11 cellular contexts compared by ENCODE assay signal in genomic region chr5:16461026-16461425, GRCh38. TPM values are rescaled to one million over a fixed set of nuclear protein-coding genes. Genes with fewer than 3 reads are reported as not detected.
DNase-seq lines count a peak whose midpoint lies in the region; ATAC-seq and TF ChIP-seq lines count a peak whose summit lies in the region.
"Had no signal": no experiment of that assay in that cellular context is flagged by ENCODE, and none has a peak within 500 bp of the region (broad histone marks: within the 10 kb centered on the region; RNA-seq: fewer than 3 reads in every experiment).

No MANE protein-coding gene starts in this region.

- H3K4me1 ChIP-seq in BLaER1 treated with 17β-estradiol and CSF1 and Interleukin-3, amounts not matched to agents 10 nM and 100 nM, result peaks cover 38 to 86% (median 47%) of the 10 kb centered on the region in 10 experiments
- peaks cover 42 to 45% of the 10 kb centered on the region in 2 donors for H3K4me1 ChIP-seq in naive thymus-derived CD4-positive, alpha-beta T cell (ENCODE audit: control insufficient read depth in 2 of 2, insufficient read depth in 2 of 2, low read length in 2 of 2)
- peaks cover 6 to 8% of the 10 kb centered on the region in 2 donors for H3K4me1 ChIP-seq in uterus

- peaks cover 70 to 83% (median 78%) of the 10 kb centered on the region in 11 experiments for H3K36me3 ChIP-seq in BLaER1 treated with 17β-estradiol and CSF1 and Interleukin-3, amounts not matched to agents 10 nM and 100 nM
- peaks cover 30 to 80% (median 33%) of the 10 kb centered on the region in 3 experiments for H3K36me3 ChIP-seq in naive thymus-derived CD4-positive, alpha-beta T cell (ENCODE audit: control insufficient read depth in 2 of 3, insufficient read depth in 3 of 3, low read length in 3 of 3)
- no peaks in the 10 kb centered on the region for H3K36me3 ChIP-seq in uterus

- H3K27ac ChIP-seq in BLaER1 treated with 17β-estradiol and CSF1 and Interleukin-3, amounts not matched to agents 10 nM and 100 nM, result no peak overlapping the region
- H3K27ac ChIP-seq in naive thymus-derived CD4-positive, alpha-beta T cell (ENCODE audit: low read depth, low read length), result no peak overlapping the region
- H3K27ac ChIP-seq in uterus, result no peak overlapping the region
- H3K27ac ChIP-seq: ascending aorta had no signal

- no peaks in the 10 kb centered on the region for H3K9me3 ChIP-seq in BLaER1 treated with 17β-estradiol and CSF1 and Interleukin-3, amounts not matched to agents 10 nM and 100 nM (replicated peaks in 1 of 11)
- no peaks in the 10 kb centered on the region for H3K9me3 ChIP-seq in naive thymus-derived CD4-positive, alpha-beta T cell (ENCODE audit: control insufficient read depth in 2 of 3, low read length in 3 of 3)
- no peaks in the 10 kb centered on the region for H3K9me3 ChIP-seq in uterus
- H3K9me3 ChIP-seq: ascending aorta had no signal

- POLR2A ChIA-PET in naive thymus-derived CD4-positive, alpha-beta T cell (lab: Charles Lee), result interaction anchor here (1.3 kb wide), 1 partner anchor 210 kb away, joined by 4 read pairs; no protein-coding TSS in a partner anchor

- TF ChIP-seq CTCF in uterus (IDR thresholded peaks at IDR 0.05) (no peak), GM20000 (IDR thresholded peaks at IDR 0.05; ENCODE audit: extremely low read depth, missing control alignments) (no peak)

- H3K4me2 ChIP-seq in BLaER1 treated with 17β-estradiol and CSF1 and Interleukin-3, amounts not matched to agents 10 nM and 100 nM, result peak overlapping the region in 9 of 11 experiments; percentile 88 to 98 (median 96); a peak in 14 of 22 replicates

- no peak for TF ChIP-seq POLR2A in uterus (IDR thresholded peaks at IDR 0.05)

- no peaks in the 10 kb centered on the region for H3K27me3 ChIP-seq in BLaER1 treated with 17β-estradiol and CSF1 and Interleukin-3, amounts not matched to agents 10 nM and 100 nM
- no peaks in the 10 kb centered on the region for H3K27me3 ChIP-seq in naive thymus-derived CD4-positive, alpha-beta T cell (ENCODE audit: control insufficient read depth in 2 of 2, insufficient read depth in 2 of 2, low read length in 2 of 2)
- no peaks in the 10 kb centered on the region for H3K27me3 ChIP-seq in uterus
- H3K27me3 ChIP-seq: ascending aorta had no signal

- no peaks in the 10 kb centered on the region for H3K27me3 Mint-ChIP-seq in activated naive CD8-positive, alpha-beta T cell treated with anti-CD3 and anti-CD28 coated beads, Interleukin-2, amount 50 U/mL, for 24 hours
- H3K27me3 Mint-ChIP-seq in naive thymus-derived CD4-positive, alpha-beta T cell, result no peaks in the 10 kb centered on the region

- no peak overlapping the region; a peak in 1 of 20 replicates for H3K4me3 ChIP-seq in BLaER1 treated with 17β-estradiol and CSF1 and Interleukin-3, amounts not matched to agents 10 nM and 100 nM
- H3K4me3 ChIP-seq in naive thymus-derived CD4-positive, alpha-beta T cell (ENCODE audit: low read length), result no peak overlapping the region
- H3K4me3 ChIP-seq in uterus, result no peak overlapping the region
- H3K4me3 ChIP-seq: ascending aorta had no signal

- peaks cover 93% of the 10 kb centered on the region for H3K4me1 Mint-ChIP-seq in activated naive CD8-positive, alpha-beta T cell treated with anti-CD3 and anti-CD28 coated beads, Interleukin-2, amount 50 U/mL, for 24 hours
- peaks cover 63 to 100% (median 89%) of the 10 kb centered on the region in 7 donors for H3K4me1 Mint-ChIP-seq in naive thymus-derived CD4-positive, alpha-beta T cell

- peak overlapping the region; percentile 70 for H3K27ac Mint-ChIP-seq in activated naive CD8-positive, alpha-beta T cell treated with anti-CD3 and anti-CD28 coated beads, Interleukin-2, amount 50 U/mL, for 24 hours
- H3K27ac Mint-ChIP-seq in naive thymus-derived CD4-positive, alpha-beta T cell, result peak overlapping the region in 8 of 9 donors; percentile 8 to 87 (median 56)

- DNase-seq in EL, result peak; percentile 62
- no peak for DNase-seq in activated naive CD8-positive, alpha-beta T cell treated with anti-CD3 and anti-CD28 coated beads, Interleukin-2, amount 50 U/mL, for 24 hours
- no peak for DNase-seq in naive thymus-derived CD4-positive, alpha-beta T cell
- DNase-seq in uterus, result no peak
- DNase-seq in GM20000 (ENCODE audit: low spot score), result no peak
- no peak for DNase-seq in NCI-H345 treated with DMSO at 0.1 percent for 48 hours (lab: John Stamatoyannopoulos, UW; ENCODE audit: unreplicated experiment)
- DNase-seq: NCI-H1436, NCI-H524 treated with DMSO at 0.1 percent for 48 hours had no signal

- peaks cover 77% of the 10 kb centered on the region for H3K36me3 Mint-ChIP-seq in activated naive CD8-positive, alpha-beta T cell treated with anti-CD3 and anti-CD28 coated beads, Interleukin-2, amount 50 U/mL, for 24 hours (ENCODE audit: low read depth)
- peaks cover 19 to 45% (median 32%) of the 10 kb centered on the region in 5 donors for H3K36me3 Mint-ChIP-seq in naive thymus-derived CD4-positive, alpha-beta T cell

- CTCF ChIA-PET in naive thymus-derived CD4-positive, alpha-beta T cell (lab: Charles Lee), result interaction anchor here (1.1 kb wide), 1 partner anchor 9 kb away, joined by 4 read pairs; no protein-coding TSS in a partner anchor

- intact Hi-C loops in naive thymus-derived CD4-positive, alpha-beta T cell (cut with micrococcal nuclease), result loop anchor here in 1 of 2 donors (10.0 kb wide), 2 partner anchors 1796 to 1866 kb away; partner anchors contain the start of gene OTULIN
- intact Hi-C loops in uterus (cut with DNase I; ENCODE audit: low total_unique reads), result no loop called here

- peak overlapping the region; percentile 43 for H3K4me3 Mint-ChIP-seq in activated naive CD8-positive, alpha-beta T cell treated with anti-CD3 and anti-CD28 coated beads, Interleukin-2, amount 50 U/mL, for 24 hours
- H3K4me3 Mint-ChIP-seq in naive thymus-derived CD4-positive, alpha-beta T cell, result peak overlapping the region; percentile 11 to 98 (median 54)

- H3K9me3 Mint-ChIP-seq in activated naive CD8-positive, alpha-beta T cell treated with anti-CD3 and anti-CD28 coated beads, Interleukin-2, amount 50 U/mL, for 24 hours, result no peaks in the 10 kb centered on the region
- H3K9me3 Mint-ChIP-seq in naive thymus-derived CD4-positive, alpha-beta T cell, result peaks cover 0 to 2% (median 0%) of the 10 kb centered on the region in 11 donors

- H3K9ac ChIP-seq in BLaER1 treated with 17β-estradiol and CSF1 and Interleukin-3, amounts not matched to agents 10 nM and 100 nM, result peak overlapping the region in 2 of 11 experiments; percentile 49 to 52; a peak in 2 of 22 replicates

- peaks cover 79 to 95% (median 92%) of the 10 kb centered on the region in 11 experiments for H4K20me1 ChIP-seq in BLaER1 treated with 17β-estradiol and CSF1 and Interleukin-3, amounts not matched to agents 10 nM and 100 nM

- no peak for ATAC-seq in activated naive CD8-positive, alpha-beta T cell treated with anti-CD3 and anti-CD28 coated beads, Interleukin-2, amount 50 U/mL, for 24 hours
- no peak for ATAC-seq in naive thymus-derived CD4-positive, alpha-beta T cell
- ATAC-seq in GM18861 (IDR thresholded peaks at IDR 0.05; ENCODE audit: unreplicated experiment), result no peak

RNA-seq across cellular contexts. Expression of gene ZNF622, which starts 4.6 kb away (rescaled TPM):
- total RNA-seq in naive thymus-derived CD4-positive, alpha-beta T cell, result 10 to 100 TPM; 31.8 to 40.7 (median 36.0) TPM
- polyA plus RNA-seq in naive thymus-derived CD4-positive, alpha-beta T cell, result 10 to 100 TPM; 59.0 to 78.7 TPM
- 10 to 100 TPM; 12.6 to 32.2 (median 14.8) TPM for total RNA-seq in uterus
